Comparison of ENCODE assay signal across 22 cellular contexts in genomic region chr19:54414156-54414555, GRCh38. TPM values are rescaled to one million over a fixed set of nuclear protein-coding genes. Genes with fewer than 3 reads are reported as not detected.
DNase-seq lines count a peak whose midpoint lies in the region; ATAC-seq, FAIRE-seq and TF ChIP-seq lines count a peak whose summit lies in the region.
"Had no signal": no experiment of that assay in that cellular context is flagged by ENCODE, and none has a peak within 500 bp of the region (broad histone marks: within the 10 kb centered on the region; RNA-seq: fewer than 3 reads in every experiment).

No MANE protein-coding gene starts in this region.

- FAIRE-seq in RCC 7860 (lab: Jason Lieb, UNC) = no peak
- FAIRE-seq: endothelial cell of umbilical vein had no signal

- no peak overlapping the region for H3K4me3 ChIP-seq in GM23338
- H3K4me3 ChIP-seq: left lung had no signal

- no peak overlapping the region for H3K27ac Mint-ChIP-seq in GM23338
- H3K27ac Mint-ChIP-seq in activated naive CD8-positive, alpha-beta T cell treated with anti-CD3 and anti-CD28 coated beads, Interleukin-2, amount 50 U/mL, for 24 hours = peak overlapping the region; percentile 77
- H3K27ac Mint-ChIP-seq: activated CD4-positive, alpha-beta T cell treated with anti-CD3 and anti-CD28 coated beads for 36 hours; activated naive CD4-positive, alpha-beta T cell treated with anti-CD3 and anti-CD28 coated beads, Interleukin-2, amount 50 U/mL, for 72 hours; IgD-negative memory B cell; type B pancreatic cell had no signal

- peaks cover 12% of the 10 kb centered on the region for H3K4me1 ChIP-seq in GM23338 (ENCODE audit: insufficient read depth)

- peaks cover 18% of the 10 kb centered on the region for H3K36me3 Mint-ChIP-seq in GM23338 (ENCODE audit: low read depth)
- peaks cover 2% of the 10 kb centered on the region for H3K36me3 Mint-ChIP-seq in activated naive CD8-positive, alpha-beta T cell treated with anti-CD3 and anti-CD28 coated beads, Interleukin-2, amount 50 U/mL, for 24 hours (ENCODE audit: low read depth)
- H3K36me3 Mint-ChIP-seq: IgD-negative memory B cell had no signal

- H3K4me1 Mint-ChIP-seq in GM23338 = peaks cover 22% of the 10 kb centered on the region
- H3K4me1 Mint-ChIP-seq in activated naive CD8-positive, alpha-beta T cell treated with anti-CD3 and anti-CD28 coated beads, Interleukin-2, amount 50 U/mL, for 24 hours = peaks cover 19% of the 10 kb centered on the region

- H3K4me2 ChIP-seq in GM23338 = no peak overlapping the region

- peaks cover 13% of the 10 kb centered on the region for H3F3A ChIP-seq in GM23338 (replicated peaks; ENCODE audit: low read depth)

- no peak overlapping the region for H3K27ac ChIP-seq in GM23338 (ENCODE audit: low read depth)
- H3K27ac ChIP-seq: left lung had no signal

- peaks cover 38% of the 10 kb centered on the region for H3K27me3 Mint-ChIP-seq in GM23338 (ENCODE audit: insufficient read depth, low read depth, poor library complexity)
- peaks cover 42% of the 10 kb centered on the region for H3K27me3 Mint-ChIP-seq in activated naive CD8-positive, alpha-beta T cell treated with anti-CD3 and anti-CD28 coated beads, Interleukin-2, amount 50 U/mL, for 24 hours

- H3K27me3 ChIP-seq in GM23338 (ENCODE audit: insufficient read depth) = peaks cover 23% of the 10 kb centered on the region

- peak overlapping the region; percentile 9; the same call in 1 of the 3 replicates for H3K4me3 Mint-ChIP-seq in GM23338
- no peak overlapping the region for H3K4me3 Mint-ChIP-seq in activated naive CD8-positive, alpha-beta T cell treated with anti-CD3 and anti-CD28 coated beads, Interleukin-2, amount 50 U/mL, for 24 hours
- H3K4me3 Mint-ChIP-seq: activated CD4-positive, alpha-beta T cell treated with anti-CD3 and anti-CD28 coated beads for 36 hours; type B pancreatic cell had no signal

- H3K79me2 ChIP-seq in GM23338 (replicated peaks; ENCODE audit: insufficient read depth) = no peaks in the 10 kb centered on the region

- no peaks in the 10 kb centered on the region for H4K20me1 ChIP-seq in GM23338 (replicated peaks; ENCODE audit: insufficient read depth)

- H3K9me3 Mint-ChIP-seq in GM23338 = peaks cover 27% of the 10 kb centered on the region
- H3K9me3 Mint-ChIP-seq in activated naive CD8-positive, alpha-beta T cell treated with anti-CD3 and anti-CD28 coated beads, Interleukin-2, amount 50 U/mL, for 24 hours = peaks cover 5% of the 10 kb centered on the region

- no peak for TF ChIP-seq CTCF in GM23338 (conservative IDR thresholded peaks at IDR 0.05; ENCODE audit: low read depth in 2 of 2)

- no peaks in the 10 kb centered on the region for H3K9me2 ChIP-seq in GM23338 (ENCODE audit: insufficient read depth)

- no peaks in the 10 kb centered on the region for H3K36me3 ChIP-seq in GM23338 (ENCODE audit: insufficient read depth)
- H3K36me3 ChIP-seq: left lung had no signal

- ATAC-seq in GM23338 = no peak
- no peak for ATAC-seq in activated naive CD8-positive, alpha-beta T cell treated with anti-CD3 and anti-CD28 coated beads, Interleukin-2, amount 50 U/mL, for 24 hours
- ATAC-seq: activated CD4-positive, alpha-beta T cell treated with anti-CD3 and anti-CD28 coated beads for 36 hours; activated naive CD4-positive, alpha-beta T cell treated with anti-CD3 and anti-CD28 coated beads, Interleukin-2, amount 50 U/mL, for 72 hours; left lung had no signal

- no peak overlapping the region for H2AFZ ChIP-seq in GM23338

- DNase-seq in GM23338 (ENCODE audit: low spot score) (no peak), RCC 7860 (ENCODE audit: low spot score) (no peak)
- no peak for DNase-seq in activated naive CD8-positive, alpha-beta T cell treated with anti-CD3 and anti-CD28 coated beads, Interleukin-2, amount 50 U/mL, for 24 hours
- no peak for DNase-seq in NK-92 treated with Interleukin-12 subunit alpha and Interleukin-12 subunit beta, amount 100 ng/mL, for 24 hours (lab: John Stamatoyannopoulos, UW)
- DNase-seq: activated CD4-positive, alpha-beta T cell treated with anti-CD3 and anti-CD28 coated beads for 36 hours; Calu3; GOT3; left lung; mesendoderm; NCI-H1105; NCI-H1930; NCI-H69; RPMI8226; stimulated activated CD8-positive, alpha-beta memory T cell treated with anti-CD3 and anti-CD28 coated beads, Interleukin-4, amount 100 ng/mL, for 48 hours had no signal

TF ChIP-seq in GM23338, 12 proteins besides CTCF, POLR2A, EP300 and RAD21:
- no peak for TF ChIP-seq POLR2AphosphoS5 (IDR thresholded peaks at IDR 0.05; ENCODE audit: low read depth)
- no peak for TF ChIP-seq CREB1 (CRISPR knock-in tag; IDR thresholded peaks at IDR 0.05; ENCODE audit: low read depth)
- no peak for TF ChIP-seq ZNF331 (CRISPR knock-in tag; IDR thresholded peaks at IDR 0.05; ENCODE audit: low read depth)
- TF ChIP-seq NANOG (IDR thresholded peaks at IDR 0.05; ENCODE audit: borderline replicate concordance) = no peak

RNA-seq across cellular contexts. Expression of gene TTYH1, which starts 1.1 kb away (rescaled TPM):
- 31.8 and 40.8 TPM in 2 replicates for total RNA-seq in GM23338 (2014; rRNA removed; shearing (Covaris generic))
- 18.2 and 21.5 TPM in 2 replicates for polyA plus RNA-seq in GM23338 (2016; fragmentation: Nextera tagmentation; extraction: Ambion mirVana)
- total RNA-seq: dermis microvascular lymphatic vessel endothelial cell, endothelial cell of umbilical vein, left lung had no signal
- polyA plus RNA-seq: CD14-positive monocyte, endothelial cell of umbilical vein had no signal

RNA-seq across cellular contexts. Expression of gene LENG8, which starts 34.8 kb away (rescaled TPM):
- 45.6 and 74.3 TPM in 2 replicates for total RNA-seq in GM23338 (2014; rRNA removed; shearing (Covaris generic))
- polyA plus RNA-seq in GM23338 (2016; fragmentation: Nextera tagmentation; extraction: Ambion mirVana) = 41.2 and 42.1 TPM in 2 replicates

RNA-seq across cellular contexts. Expression of gene LENG9, which starts 49.4 kb away (rescaled TPM):
- 3.3 and 6.4 TPM in 2 replicates for total RNA-seq in GM23338 (2014; rRNA removed; shearing (Covaris generic))
- 0.26 and 0.52 TPM in 2 replicates for polyA plus RNA-seq in GM23338 (2016; fragmentation: Nextera tagmentation; extraction: Ambion mirVana)
- polyA plus RNA-seq: IgD-negative memory B cell had no signal

RNA-seq across cellular contexts. Expression of gene LAIR1, which starts 49.4 kb away (rescaled TPM):
- total RNA-seq in GM23338 (2014; rRNA removed; shearing (Covaris generic)) = 1.3 TPM in 1 of 2 replicates, not detected in the other
- 0.10 TPM in 2 replicates for polyA plus RNA-seq in GM23338 (2016; fragmentation: Nextera tagmentation; extraction: Ambion mirVana)
- total RNA-seq: dermis microvascular lymphatic vessel endothelial cell, endothelial cell of umbilical vein, SK-MEL-5 had no signal
- polyA plus RNA-seq: endothelial cell of umbilical vein had no signal

RNA-seq across cellular contexts. Expression of gene CDC42EP5, which starts 58.9 kb away (rescaled TPM):
- 0.35 and 3.4 TPM in 2 replicates for total RNA-seq in GM23338 (2014; rRNA removed; shearing (Covaris generic))
- polyA plus RNA-seq in GM23338 (2016; fragmentation: Nextera tagmentation; extraction: Ambion mirVana) = 1.4 and 2.3 TPM in 2 replicates
- total RNA-seq: activated naive CD4-positive, alpha-beta T cell treated with anti-CD3 and anti-CD28 coated beads, Interleukin-2, amount 50 U/mL, for 72 hours; T-helper 1 cell treated with Interleukin-12 subunit alpha and Interleukin-12 subunit beta and Interleukin-4 antibody, amounts not matched to agents 30 ng/mL and 1 ng/mL, for 36 hours had no signal
- polyA plus RNA-seq: CD14-positive monocyte, IgD-negative memory B cell had no signal
